In the genomic region with DNA sequence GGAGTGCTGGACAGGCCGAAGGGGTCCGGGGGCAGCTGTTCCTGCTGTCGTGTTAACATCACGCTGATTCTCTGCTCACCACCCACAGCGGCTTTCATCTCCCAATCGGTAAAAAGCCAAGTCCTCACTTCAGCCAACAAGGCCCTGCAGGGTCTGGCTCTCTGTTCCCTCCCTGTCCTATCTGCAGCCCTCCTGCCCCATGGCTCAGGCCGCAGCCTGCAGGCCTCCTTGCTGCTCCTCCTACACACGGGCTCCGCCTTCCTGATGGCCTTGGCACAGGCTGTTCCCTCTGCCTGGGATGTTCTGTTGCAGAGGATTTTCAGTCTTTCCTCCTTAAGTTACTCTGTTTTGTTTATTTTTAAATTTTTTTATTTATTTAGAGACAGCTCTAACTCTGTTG, we compare ENCODE assay signal across 16 cellular contexts. TPM values are rescaled to one million over a fixed set of nuclear protein-coding genes. Genes with fewer than 3 reads are reported as not detected.
DNase-seq lines count a peak whose midpoint lies in the region; ATAC-seq lines count a peak whose summit lies in the region.
"Had no signal": no experiment of that assay in that cellular context is flagged by ENCODE, and none has a peak within 500 bp of the region (broad histone marks: within the 10 kb centered on the region; RNA-seq: fewer than 3 reads in every experiment).

No MANE protein-coding gene starts in this region.

- peak; percentile 74 for DNase-seq in G401 (ENCODE audit: low spot score)
- DNase-seq in amniotic epithelial cell (ENCODE audit: low read depth), result peak; percentile 78
- DNase-seq in left ventricle myocardium superior, result peak; percentile 72
- DNase-seq in sciatic nerve (ENCODE audit: low spot score), result no peak
- no peak for DNase-seq in activated CD8-positive, alpha-beta memory T cell treated with anti-CD3 and anti-CD28 coated beads, Interleukin-2, amount 50 U/mL, for 48 hours
- no peak for DNase-seq in activated T-cell treated with anti-CD3 and anti-CD28 coated beads for 4 hours
- DNase-seq in activated naive CD8-positive, alpha-beta T cell treated with anti-CD3 and anti-CD28 coated beads, Interleukin-2, amount 50 U/mL, for 24 hours, result no peak
- DNase-seq: activated B cell treated with CpG ODN at 0.5 μM for 24 hours; activated CD8-positive, alpha-beta memory T cell treated with anti-CD3 and anti-CD28 coated beads, Interleukin-2, amount 50 U/mL, for 4 hours; EL; NCI-H2171 had no signal

- in situ Hi-C loops in G401 (cut with HindIII; ENCODE audit: low sequenced_read_pairs), result no loop called here

- no peaks in the 10 kb centered on the region for H3K9me3 Mint-ChIP-seq in activated naive CD8-positive, alpha-beta T cell treated with anti-CD3 and anti-CD28 coated beads, Interleukin-2, amount 50 U/mL, for 24 hours
- H3K9me3 Mint-ChIP-seq: activated B cell treated with CpG ODN at 0.5 μM for 24 hours; activated naive CD4-positive, alpha-beta T cell treated with anti-CD3 and anti-CD28 coated beads, Interleukin-2, amount 50 U/mL, for 72 hours; mesothelial cell of epicardium had no signal

- H3K27ac Mint-ChIP-seq in activated naive CD8-positive, alpha-beta T cell treated with anti-CD3 and anti-CD28 coated beads, Interleukin-2, amount 50 U/mL, for 24 hours, result no peak overlapping the region
- H3K27ac Mint-ChIP-seq: activated B cell treated with CpG ODN at 0.5 μM for 24 hours had no signal

- H3K4me1 Mint-ChIP-seq in activated naive CD8-positive, alpha-beta T cell treated with anti-CD3 and anti-CD28 coated beads, Interleukin-2, amount 50 U/mL, for 24 hours, result peaks cover 8% of the 10 kb centered on the region

- H3K27me3 Mint-ChIP-seq in activated naive CD8-positive, alpha-beta T cell treated with anti-CD3 and anti-CD28 coated beads, Interleukin-2, amount 50 U/mL, for 24 hours, result no peaks in the 10 kb centered on the region
- H3K27me3 Mint-ChIP-seq: activated B cell treated with CpG ODN at 0.5 μM for 24 hours had no signal

- intact Hi-C loops in left ventricle myocardium superior (cut with micrococcal nuclease), result no loop called here
- intact Hi-C loops in sciatic nerve (cut with DNase I), result no loop called here

- H3K4me3 Mint-ChIP-seq in activated naive CD8-positive, alpha-beta T cell treated with anti-CD3 and anti-CD28 coated beads, Interleukin-2, amount 50 U/mL, for 24 hours, result no peak overlapping the region
- H3K4me3 Mint-ChIP-seq: activated B cell treated with CpG ODN at 0.5 μM for 24 hours, mesothelial cell of epicardium had no signal

- H3K36me3 Mint-ChIP-seq in activated naive CD8-positive, alpha-beta T cell treated with anti-CD3 and anti-CD28 coated beads, Interleukin-2, amount 50 U/mL, for 24 hours (ENCODE audit: low read depth), result peaks cover 13% of the 10 kb centered on the region

- ATAC-seq in left ventricle myocardium superior (peak; percentile 83), sciatic nerve (peak; percentile 94), HG03025 (IDR thresholded peaks at IDR 0.05; ENCODE audit: low FRiP score, unreplicated experiment) (no peak)
- ATAC-seq in activated naive CD8-positive, alpha-beta T cell treated with anti-CD3 and anti-CD28 coated beads, Interleukin-2, amount 50 U/mL, for 24 hours, result no peak
- ATAC-seq: activated naive CD4-positive, alpha-beta T cell treated with anti-CD3 and anti-CD28 coated beads, Interleukin-2, amount 50 U/mL, for 72 hours; SK-N-SH treated with all-trans-retinoic acid at 6 μM for 48 hours had no signal

RNA-seq across cellular contexts. Expression of gene FUZ, which starts 22.2 kb away (rescaled TPM):
- total RNA-seq in G401 (2014; rRNA removed; shearing (Covaris generic)), result 33.9 and 38.6 TPM in 2 replicates
- total RNA-seq in left ventricle myocardium superior, result 19.1 TPM
- total RNA-seq in sciatic nerve, result 26.4 TPM

RNA-seq across cellular contexts. Expression of gene AP2A1, which starts 24.1 kb away (rescaled TPM):
- 152 and 155 TPM in 2 replicates for total RNA-seq in G401 (2014; rRNA removed; shearing (Covaris generic))
- total RNA-seq in left ventricle myocardium superior (73.1 TPM), sciatic nerve (74.3 TPM)

RNA-seq across cellular contexts. Expression of gene MED25, which starts 27.2 kb away (rescaled TPM):
- total RNA-seq in G401 (2014; rRNA removed; shearing (Covaris generic)), result 30.2 and 44.7 TPM in 2 replicates
- total RNA-seq in left ventricle myocardium superior (68.5 TPM), sciatic nerve (39.7 TPM)

RNA-seq across cellular contexts. Expression of gene TSKS, which starts 27.8 kb away (rescaled TPM):
- 0.49 TPM in 1 of 2 replicates, not detected in the other for total RNA-seq in G401 (2014; rRNA removed; shearing (Covaris generic))
- total RNA-seq in left ventricle myocardium superior (0.72 TPM), sciatic nerve (0.85 TPM)
- total RNA-seq: epithelial cell of proximal tubule, mesothelial cell of epicardium had no signal

Comparison
In these comparisons a context has a peak if more than half of its experiments do, and no peak if none do; other contexts are left out.
1. DNase-seq: peak in G401 (single experiment), amniotic epithelial cell (single experiment) and left ventricle myocardium superior (single experiment); none in sciatic nerve (single experiment), activated CD8-positive, alpha-beta memory T cell treated with anti-CD3 and anti-CD28 coated beads, Interleukin-2, amount 50 U/mL, for 48 hours (single experiment), activated T-cell treated with anti-CD3 and anti-CD28 coated beads for 4 hours (single experiment) and activated naive CD8-positive, alpha-beta T cell treated with anti-CD3 and anti-CD28 coated beads, Interleukin-2, amount 50 U/mL, for 24 hours (single experiment).
2. ATAC-seq: peak in left ventricle myocardium superior (single experiment) and sciatic nerve (single experiment); none in activated naive CD8-positive, alpha-beta T cell treated with anti-CD3 and anti-CD28 coated beads, Interleukin-2, amount 50 U/mL, for 24 hours (single experiment) and HG03025 (single experiment).